1 cellular context compared by ENCODE assay signal in genomic region chr10:72679838-72680241, GRCh38.
A peak's percentile ranks its signal among the peaks of the same experiment; 100 is the strongest.
TF ChIP-seq lines count a peak whose summit lies in the region.

No MANE protein-coding gene starts in this region.

TF ChIP-seq in HepG2, 621 proteins besides CTCF, POLR2A, EP300 and RAD21 (continued from another document and continues in another):
- TF ChIP-seq, protein P1, sequence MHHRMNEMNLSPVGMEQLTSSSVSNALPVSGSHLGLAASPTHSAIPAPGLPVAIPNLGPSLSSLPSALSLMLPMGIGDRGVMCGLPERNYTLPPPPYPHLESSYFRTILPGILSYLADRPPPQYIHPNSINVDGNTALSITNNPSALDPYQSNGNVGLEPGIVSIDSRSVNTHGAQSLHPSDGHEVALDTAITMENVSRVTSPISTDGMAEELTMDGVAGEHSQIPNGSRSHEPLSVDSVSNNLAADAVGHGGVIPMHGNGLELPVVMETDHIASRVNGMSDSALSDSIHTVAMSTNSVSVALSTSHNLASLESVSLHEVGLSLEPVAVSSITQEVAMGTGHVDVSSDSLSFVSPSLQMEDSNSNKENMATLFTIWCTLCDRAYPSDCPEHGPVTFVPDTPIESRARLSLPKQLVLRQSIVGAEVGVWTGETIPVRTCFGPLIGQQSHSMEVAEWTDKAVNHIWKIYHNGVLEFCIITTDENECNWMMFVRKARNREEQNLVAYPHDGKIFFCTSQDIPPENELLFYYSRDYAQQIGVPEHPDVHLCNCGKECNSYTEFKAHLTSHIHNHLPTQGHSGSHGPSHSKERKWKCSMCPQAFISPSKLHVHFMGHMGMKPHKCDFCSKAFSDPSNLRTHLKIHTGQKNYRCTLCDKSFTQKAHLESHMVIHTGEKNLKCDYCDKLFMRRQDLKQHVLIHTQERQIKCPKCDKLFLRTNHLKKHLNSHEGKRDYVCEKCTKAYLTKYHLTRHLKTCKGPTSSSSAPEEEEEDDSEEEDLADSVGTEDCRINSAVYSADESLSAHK (CRISPR knock-in tag; IDR thresholded peaks at IDR 0.05; ENCODE audit: borderline replicate concordance), result no peak
- TF ChIP-seq CEBPB (IDR thresholded peaks at IDR 0.05; ENCODE audit: borderline replicate concordance, low read depth, low read length) (no peak), ZNF275 (CRISPR knock-in tag; IDR thresholded peaks at IDR 0.05; ENCODE audit: borderline replicate concordance) (no peak), WIZ (CRISPR knock-in tag; IDR thresholded peaks at IDR 0.05) (no peak), CBX1 (IDR thresholded peaks at IDR 0.05; ENCODE audit: low read depth) (no peak), ZKSCAN5 (CRISPR knock-in tag; IDR thresholded peaks at IDR 0.05) (no peak), CBX2 (IDR thresholded peaks at IDR 0.05; ENCODE audit: low read depth, low read length) (no peak), CBX2 (CRISPR knock-in tag; IDR thresholded peaks at IDR 0.05; ENCODE audit: low read depth) (no peak), TSC22D2 (CRISPR knock-in tag; IDR thresholded peaks at IDR 0.05; ENCODE audit: borderline replicate concordance) (no peak), MATR3 (CRISPR knock-in tag; IDR thresholded peaks at IDR 0.05) (no peak), HMG20A (CRISPR knock-in tag; IDR thresholded peaks at IDR 0.05; ENCODE audit: borderline replicate concordance) (peak; percentile 67; the same call in 1 of the 2 replicates), CSRNP1 (CRISPR knock-in tag; IDR thresholded peaks at IDR 0.05) (no peak), FOXP1 (IDR thresholded peaks at IDR 0.05) (no peak), FOXP1 (CRISPR knock-in tag; IDR thresholded peaks at IDR 0.05) (no peak), ZNF264 (CRISPR knock-in tag; IDR thresholded peaks at IDR 0.05) (0 out of 2 replicates have a peak, but pooled peaks have one; percentile 28), HNF4A (CRISPR knock-in tag; IDR thresholded peaks at IDR 0.05) (peak; percentile 94), NPAS2 (CRISPR knock-in tag; IDR thresholded peaks at IDR 0.05; ENCODE audit: borderline replicate concordance) (no peak), NR3C1 (CRISPR knock-in tag; IDR thresholded peaks at IDR 0.05) (no peak), ISL2 (CRISPR knock-in tag; IDR thresholded peaks at IDR 0.05) (peak; percentile 44), RBM39 (IDR thresholded peaks at IDR 0.05; ENCODE audit: low read depth, low read length, poor library complexity, severe bottlenecking) (no peak), HNRNPH1 (optimal IDR thresholded peaks at IDR 0.05; ENCODE audit: low read depth, low read length) (no peak), MEIS1 (CRISPR knock-in tag; IDR thresholded peaks at IDR 0.05; ENCODE audit: borderline replicate concordance) (no peak), NFIB (CRISPR knock-in tag; IDR thresholded peaks at IDR 0.05; ENCODE audit: borderline replicate concordance) (no peak), ADNP (CRISPR knock-in tag; IDR thresholded peaks at IDR 0.05) (no peak), ZNF616 (CRISPR knock-in tag; IDR thresholded peaks at IDR 0.05; ENCODE audit: low read depth) (no peak), ZSCAN9 (CRISPR knock-in tag; IDR thresholded peaks at IDR 0.05; ENCODE audit: borderline replicate concordance) (no peak), ZKSCAN8 (CRISPR knock-in tag; IDR thresholded peaks at IDR 0.05; ENCODE audit: borderline replicate concordance) (no peak), TBP (CRISPR knock-in tag; IDR thresholded peaks at IDR 0.05) (no peak), ZNF460 (CRISPR knock-in tag; IDR thresholded peaks at IDR 0.05; ENCODE audit: borderline replicate concordance) (no peak), SIN3B (IDR thresholded peaks at IDR 0.05; ENCODE audit: low read length) (no peak), GTF2F1 (IDR thresholded peaks at IDR 0.05; ENCODE audit: low read length) (no peak), ARID3A (IDR thresholded peaks at IDR 0.05; ENCODE audit: low read depth, low read length) (peak; percentile 46; the same call in 1 of the 2 replicates), ZBTB20 (CRISPR knock-in tag; IDR thresholded peaks at IDR 0.05; ENCODE audit: borderline replicate concordance, low read depth) (peak; percentile 96), SOX6 (IDR thresholded peaks at IDR 0.05) (no peak), SOX6 (CRISPR knock-in tag; IDR thresholded peaks at IDR 0.05) (peak; percentile 22; the same call in 1 of the 2 replicates), HNF4G (IDR thresholded peaks at IDR 0.05; ENCODE audit: borderline replicate concordance, low read depth, low read length) (peak; percentile 84), HNF4G (CRISPR knock-in tag; IDR thresholded peaks at IDR 0.05; ENCODE audit: borderline replicate concordance, low read depth) (no peak), FOXK2 (IDR thresholded peaks at IDR 0.05) (no peak), ZBTB10 (CRISPR knock-in tag; IDR thresholded peaks at IDR 0.05; ENCODE audit: borderline replicate concordance) (no peak), NR2F6 (IDR thresholded peaks at IDR 0.05) (no peak), NR2F6 (CRISPR knock-in tag; IDR thresholded peaks at IDR 0.05) (peak; percentile 36; the same call in 1 of the 2 replicates)
- TF ChIP-seq, protein P2, sequence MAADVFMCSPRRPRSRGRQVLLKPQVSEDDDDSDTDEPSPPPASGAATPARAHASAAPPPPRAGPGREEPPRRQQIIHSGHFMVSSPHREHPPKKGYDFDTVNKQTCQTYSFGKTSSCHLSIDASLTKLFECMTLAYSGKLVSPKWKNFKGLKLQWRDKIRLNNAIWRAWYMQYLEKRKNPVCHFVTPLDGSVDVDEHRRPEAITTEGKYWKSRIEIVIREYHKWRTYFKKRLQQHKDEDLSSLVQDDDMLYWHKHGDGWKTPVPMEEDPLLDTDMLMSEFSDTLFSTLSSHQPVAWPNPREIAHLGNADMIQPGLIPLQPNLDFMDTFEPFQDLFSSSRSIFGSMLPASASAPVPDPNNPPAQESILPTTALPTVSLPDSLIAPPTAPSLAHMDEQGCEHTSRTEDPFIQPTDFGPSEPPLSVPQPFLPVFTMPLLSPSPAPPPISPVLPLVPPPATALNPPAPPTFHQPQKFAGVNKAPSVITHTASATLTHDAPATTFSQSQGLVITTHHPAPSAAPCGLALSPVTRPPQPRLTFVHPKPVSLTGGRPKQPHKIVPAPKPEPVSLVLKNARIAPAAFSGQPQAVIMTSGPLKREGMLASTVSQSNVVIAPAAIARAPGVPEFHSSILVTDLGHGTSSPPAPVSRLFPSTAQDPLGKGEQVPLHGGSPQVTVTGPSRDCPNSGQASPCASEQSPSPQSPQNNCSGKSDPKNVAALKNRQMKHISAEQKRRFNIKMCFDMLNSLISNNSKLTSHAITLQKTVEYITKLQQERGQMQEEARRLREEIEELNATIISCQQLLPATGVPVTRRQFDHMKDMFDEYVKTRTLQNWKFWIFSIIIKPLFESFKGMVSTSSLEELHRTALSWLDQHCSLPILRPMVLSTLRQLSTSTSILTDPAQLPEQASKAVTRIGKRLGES (CRISPR knock-in tag; IDR thresholded peaks at IDR 0.05; ENCODE audit: borderline replicate concordance), result no peak
- TF ChIP-seq, protein P3, sequence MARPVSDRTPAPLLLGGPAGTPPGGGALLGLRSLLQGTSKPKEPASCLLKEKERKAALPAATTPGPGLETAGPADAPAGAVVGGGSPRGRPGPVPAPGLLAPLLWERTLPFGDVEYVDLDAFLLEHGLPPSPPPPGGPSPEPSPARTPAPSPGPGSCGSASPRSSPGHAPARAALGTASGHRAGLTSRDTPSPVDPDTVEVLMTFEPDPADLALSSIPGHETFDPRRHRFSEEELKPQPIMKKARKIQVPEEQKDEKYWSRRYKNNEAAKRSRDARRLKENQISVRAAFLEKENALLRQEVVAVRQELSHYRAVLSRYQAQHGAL (CRISPR knock-in tag; IDR thresholded peaks at IDR 0.05; ENCODE audit: not compliant biosample characterization), result no peak
- TF ChIP-seq, protein P4, sequence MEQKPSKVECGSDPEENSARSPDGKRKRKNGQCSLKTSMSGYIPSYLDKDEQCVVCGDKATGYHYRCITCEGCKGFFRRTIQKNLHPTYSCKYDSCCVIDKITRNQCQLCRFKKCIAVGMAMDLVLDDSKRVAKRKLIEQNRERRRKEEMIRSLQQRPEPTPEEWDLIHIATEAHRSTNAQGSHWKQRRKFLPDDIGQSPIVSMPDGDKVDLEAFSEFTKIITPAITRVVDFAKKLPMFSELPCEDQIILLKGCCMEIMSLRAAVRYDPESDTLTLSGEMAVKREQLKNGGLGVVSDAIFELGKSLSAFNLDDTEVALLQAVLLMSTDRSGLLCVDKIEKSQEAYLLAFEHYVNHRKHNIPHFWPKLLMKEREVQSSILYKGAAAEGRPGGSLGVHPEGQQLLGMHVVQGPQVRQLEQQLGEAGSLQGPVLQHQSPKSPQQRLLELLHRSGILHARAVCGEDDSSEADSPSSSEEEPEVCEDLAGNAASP (CRISPR knock-in tag; IDR thresholded peaks at IDR 0.05; ENCODE audit: borderline replicate concordance), result no peak
- TF ChIP-seq, protein P5, sequence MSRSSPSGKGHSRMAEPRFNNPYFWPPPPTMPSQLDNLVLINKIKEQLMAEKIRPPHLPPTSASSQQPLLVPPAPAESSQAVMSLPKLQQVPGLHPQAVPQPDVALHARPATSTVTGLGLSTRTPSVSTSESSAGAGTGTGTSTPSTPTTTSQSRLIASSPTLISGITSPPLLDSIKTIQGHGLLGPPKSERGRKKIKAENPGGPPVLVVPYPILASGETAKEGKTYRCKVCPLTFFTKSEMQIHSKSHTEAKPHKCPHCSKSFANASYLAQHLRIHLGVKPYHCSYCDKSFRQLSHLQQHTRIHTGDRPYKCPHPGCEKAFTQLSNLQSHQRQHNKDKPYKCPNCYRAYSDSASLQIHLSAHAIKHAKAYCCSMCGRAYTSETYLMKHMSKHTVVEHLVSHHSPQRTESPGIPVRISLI (CRISPR knock-in tag; IDR thresholded peaks at IDR 0.05; ENCODE audit: borderline replicate concordance), result peak; percentile 65; the same call in 1 of the 2 replicates
